ENCODE assay signal across 26 cellular contexts in the genomic region with DNA sequence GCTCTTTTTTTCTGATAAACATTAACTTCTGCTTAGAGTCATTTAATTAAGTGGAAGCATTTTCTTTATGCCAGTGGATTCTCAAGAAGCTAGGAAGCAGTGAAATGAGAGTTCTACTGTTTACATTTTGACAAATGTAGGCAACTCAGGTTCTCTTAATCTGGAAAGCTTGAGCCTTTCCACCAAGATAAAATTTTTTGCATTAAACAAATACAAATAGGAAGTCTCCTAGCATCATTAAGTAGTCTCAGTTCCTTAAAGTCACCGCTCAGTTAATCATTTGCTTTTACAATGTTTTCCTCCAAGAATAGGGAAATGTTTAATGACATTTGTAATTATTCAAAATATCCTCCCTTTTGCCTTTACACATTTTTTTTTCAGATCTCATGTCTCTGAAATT.
A peak's percentile ranks its signal among the peaks of the same experiment; 100 is the strongest.
DNase-seq lines count a peak whose midpoint lies in the region; ATAC-seq and TF ChIP-seq lines count a peak whose summit lies in the region.
"Had no signal": no experiment of that assay in that cellular context is flagged by ENCODE, and none has a peak within 500 bp of the region (broad histone marks: within the 10 kb centered on the region; RNA-seq: fewer than 3 reads in every experiment).

No MANE protein-coding gene starts in this region.

- H3K9ac ChIP-seq in BLaER1, result no peak overlapping the region
- H3K9ac ChIP-seq in mammary epithelial cell (ENCODE audit: insufficient read depth, low read length), result no peak overlapping the region
- H3K9ac ChIP-seq: KMS-11, neural progenitor cell had no signal

- H3K27ac ChIP-seq in BLaER1, result no peak overlapping the region
- H3K27ac ChIP-seq in mammary epithelial cell (ENCODE audit: insufficient read depth, low read depth, low read length), result no peak overlapping the region
- H3K27ac ChIP-seq: heart right ventricle, HL-60, KMS-11, neural progenitor cell, suprapubic skin had no signal

- H4K20me1 ChIP-seq in BLaER1, result no peaks in the 10 kb centered on the region
- H4K20me1 ChIP-seq in mammary epithelial cell (ENCODE audit: insufficient read depth, low read length), result no peaks in the 10 kb centered on the region

- DNase-seq in left kidney (ENCODE audit: low read depth, low spot score) (peak; percentile 31), globus pallidus (ENCODE audit: low spot score) (no peak), LoVo (ENCODE audit: low spot score) (no peak), mammary epithelial cell (no peak), NCI-H1436 (lab: John Stamatoyannopoulos, UW) (no peak)
- DNase-seq: activated CD4-positive, alpha-beta T cell treated with anti-CD3 and anti-CD28 coated beads for 4 hours; activated CD8-positive, alpha-beta memory T cell treated with anti-CD3 and anti-CD28 coated beads for 24 hours; activated gamma-delta T cell; activated T-cell treated with anti-CD3 and anti-CD28 coated beads, Interleukin-2, amount 50 U/mL, for 1 hour; caudate nucleus; CD4-positive, alpha-beta memory T cell; cortex of kidney; heart right ventricle; HFFc6; NCI-H1694; right cardiac atrium; stimulated activated CD4-positive, alpha-beta T cell treated with anti-CD3 and anti-CD28 coated beads, Interleukin-2, amount 100 ng/mL, for 48 hours had no signal

- H3K9me3 ChIP-seq in BLaER1 (peaks cover 6% of the 10 kb centered on the region; the same call in 1 of the 2 replicates), mammary epithelial cell (replicated peaks; ENCODE audit: insufficient read depth, low read length) (no peaks in the 10 kb centered on the region)
- H3K9me3 ChIP-seq: suprapubic skin had no signal

- H3K4me3 ChIP-seq in BLaER1 (no peak overlapping the region), mammary epithelial cell (replicated peaks in 1 of 3; ENCODE audit: insufficient read depth in 1 of 3, low read depth in 2 of 3, low read length in 3 of 3) (no peak overlapping the region)
- H3K4me3 ChIP-seq: GM23338, heart right ventricle, neural progenitor cell, suprapubic skin had no signal

- H3K27me3 ChIP-seq in BLaER1 (no peaks in the 10 kb centered on the region), mammary epithelial cell (ENCODE audit: insufficient read depth, low read length) (peaks cover 13% of the 10 kb centered on the region)
- H3K27me3 ChIP-seq: heart right ventricle, neural progenitor cell, suprapubic skin had no signal

- in situ Hi-C loops in mammary epithelial cell (cut with MboI; ENCODE audit: low sequenced_read_pairs in 2 of 2), result no loop called here

- H3K4me2 ChIP-seq in BLaER1 (peak overlapping the region; percentile 55; the same call in 1 of the 2 replicates), mammary epithelial cell (ENCODE audit: insufficient read depth, low read depth, low read length) (no peak overlapping the region)
- H3K4me2 ChIP-seq: GM23338, KMS-11, neural progenitor cell had no signal

- TF ChIP-seq CTCF in mammary epithelial cell (conservative IDR thresholded peaks at IDR 0.05 in 1 of 2, IDR thresholded peaks at IDR 0.05 in 1 of 2; ENCODE audit: extremely low read depth in 1 of 2, insufficient read depth in 1 of 2, low read depth in 1 of 2, low read length in 2 of 2), result no peak

- dilution Hi-C loops in mammary epithelial cell (cut with HindIII; ENCODE audit: low sequenced_read_pairs), result no loop called here

- BruUV-seq in mammary epithelial cell (replicated peaks; lab: Mats Ljungman, UMichigan), result no TSS peak

- CTCF ChIA-PET in mammary epithelial cell (lab: Charles Lee; ENCODE audit: low non-redundant PET), result no interaction called here

- H3K4me1 ChIP-seq in BLaER1 (peaks cover 11% of the 10 kb centered on the region), mammary epithelial cell (ENCODE audit: insufficient read depth, low read length) (no peaks in the 10 kb centered on the region)
- H3K4me1 ChIP-seq: heart right ventricle, neural progenitor cell, suprapubic skin had no signal

- intact Hi-C loops in mammary epithelial cell (cut with micrococcal nuclease), result no loop called here

- 89% methylated on average over 1 of the region's 1 CpG for WGBS in mammary epithelial cell (ENCODE audit: low coverage, missing lambda C conversion rate)

- ATAC-seq in GM19452 (IDR thresholded peaks at IDR 0.05; ENCODE audit: unreplicated experiment), result peak; percentile 63
- ATAC-seq in HG03354 (IDR thresholded peaks at IDR 0.05; ENCODE audit: poor library complexity, severe bottlenecking, unreplicated experiment), result peak; percentile 76
- ATAC-seq: GM23338; heart right ventricle; right cardiac atrium; stimulated activated effector memory CD8-positive, alpha-beta T cell treated with anti-CD3 and anti-CD28 coated beads, Interleukin-12 subunit alpha, Interleukin-12 subunit beta, amount 100 ng/mL, for 72 hours had no signal

- no peak overlapping the region for H2AFZ ChIP-seq in mammary epithelial cell (ENCODE audit: low read depth, low read length)
- H2AFZ ChIP-seq: GM23338, neural progenitor cell had no signal

- H3K36me3 ChIP-seq in BLaER1, result no peaks in the 10 kb centered on the region
- H3K36me3 ChIP-seq in mammary epithelial cell (ENCODE audit: insufficient read depth, low read length), result no peaks in the 10 kb centered on the region
- H3K36me3 ChIP-seq: heart right ventricle, neural progenitor cell, suprapubic skin had no signal

- no peaks in the 10 kb centered on the region for H3K79me2 ChIP-seq in mammary epithelial cell (ENCODE audit: insufficient read depth, low read length)
